27 cellular contexts compared by ENCODE assay signal in genomic region chr5:1745806-1746370, GRCh38. TPM values are rescaled to one million over a fixed set of nuclear protein-coding genes. Genes with fewer than 3 reads are reported as not detected.
A peak's percentile ranks its signal among the peaks of the same experiment; 100 is the strongest.
DNase-seq lines count a peak whose midpoint lies in the region; ATAC-seq, FAIRE-seq and TF ChIP-seq lines count a peak whose summit lies in the region.
"Had no signal": no experiment of that assay in that cellular context is flagged by ENCODE, and none has a peak within 500 bp of the region (broad histone marks: within the 10 kb centered on the region; RNA-seq: fewer than 3 reads in every experiment).

No MANE protein-coding gene starts in this region.

- H3K36me3 ChIP-seq in WERI-Rb-1 = no peaks in the 10 kb centered on the region
- H3K36me3 ChIP-seq: colonic mucosa, prostate gland, tibial nerve had no signal

- no peaks in the 10 kb centered on the region for H3K4me1 Mint-ChIP-seq in activated naive CD8-positive, alpha-beta T cell treated with anti-CD3 and anti-CD28 coated beads, Interleukin-2, amount 10 ng/mL, durations not matched to agents 7 days and 5 days
- no peaks in the 10 kb centered on the region for H3K4me1 Mint-ChIP-seq in activated naive CD8-positive, alpha-beta T cell treated with anti-CD3 and anti-CD28 coated beads, Interleukin-2, amount 50 U/mL, for 24 hours
- H3K4me1 Mint-ChIP-seq in natural killer cell (no peaks in the 10 kb centered on the region), type B pancreatic cell (ENCODE audit: unreplicated experiment) (no peaks in the 10 kb centered on the region)

- no peak overlapping the region for H3K4me3 ChIP-seq in WERI-Rb-1 (ENCODE audit: low read depth, low read length)
- H3K4me3 ChIP-seq: colonic mucosa, prostate gland, tibial nerve had no signal

- no peak for ATAC-seq in activated naive CD8-positive, alpha-beta T cell treated with anti-CD3 and anti-CD28 coated beads, Interleukin-2, amount 10 ng/mL, durations not matched to agents 7 days and 5 days (ENCODE audit: low read depth)
- no peak for ATAC-seq in activated naive CD8-positive, alpha-beta T cell treated with anti-CD3 and anti-CD28 coated beads, Interleukin-2, amount 50 U/mL, for 24 hours
- ATAC-seq in natural killer cell = no peak
- ATAC-seq: effector memory CD8-positive, alpha-beta T cell; left cardiac atrium; stimulated activated naive CD8-positive, alpha-beta T cell treated with anti-CD3 and anti-CD28 coated beads, Interleukin-15, Interleukin-2, amounts not matched to agents 100 U/mL and 50 U/mL, for 24 hours had no signal

- peak; percentile 9 for DNase-seq in activated naive CD8-positive, alpha-beta T cell treated with anti-CD3 and anti-CD28 coated beads, Interleukin-2, amount 10 ng/mL, durations not matched to agents 7 days and 5 days
- no peak for DNase-seq in activated naive CD8-positive, alpha-beta T cell treated with anti-CD3 and anti-CD28 coated beads, Interleukin-2, amount 50 U/mL, for 24 hours
- DNase-seq in WERI-Rb-1 (peak; percentile 6), natural killer cell (peak; percentile 9), type B pancreatic cell (ENCODE audit: extremely low spot score, unreplicated experiment) (peak; percentile 61), frontal cortex (ENCODE audit: low spot score in 2 of 2) (no peak), HuH-7.5 (ENCODE audit: low spot score) (no peak), NCI-H774 (lab: John Stamatoyannopoulos, UW) (no peak)
- DNase-seq: ACHN; activated CD4-positive, CD25-positive, alpha-beta regulatory T cell treated with anti-CD3 and anti-CD28 coated beads, Interleukin-2, amount 50 U/mL, for 72 hours; activated naive CD4-positive, alpha-beta T cell treated with anti-CD3 and anti-CD28 coated beads for 36 hours; colonic mucosa; COR-L47; effector memory CD8-positive, alpha-beta T cell; erythroblast; HCEC 1CT; KG1; left cardiac atrium; mesenchymal stem cell; MM.1S; NCI-H2029 treated with DMSO at 0.1 percent for 48 hours; stimulated activated naive CD8-positive, alpha-beta T cell treated with anti-CD3 and anti-CD28 coated beads, Interleukin-15, Interleukin-2, amounts not matched to agents 100 U/mL and 50 U/mL, for 24 hours; T-helper 1 cell had no signal

- POLR2A ChIA-PET in activated naive CD8-positive, alpha-beta T cell treated with anti-CD3 and anti-CD28 coated beads, Interleukin-2, amount 10 ng/mL, durations not matched to agents 7 days and 5 days (lab: Charles Lee) = no interaction called here

- no peaks in the 10 kb centered on the region for H3K36me3 Mint-ChIP-seq in activated naive CD8-positive, alpha-beta T cell treated with anti-CD3 and anti-CD28 coated beads, Interleukin-2, amount 10 ng/mL, durations not matched to agents 7 days and 5 days
- peaks cover under 1% of the 10 kb centered on the region for H3K36me3 Mint-ChIP-seq in activated naive CD8-positive, alpha-beta T cell treated with anti-CD3 and anti-CD28 coated beads, Interleukin-2, amount 50 U/mL, for 24 hours (ENCODE audit: low read depth)
- H3K36me3 Mint-ChIP-seq in natural killer cell (no peaks in the 10 kb centered on the region), type B pancreatic cell (peaks cover 4% of the 10 kb centered on the region)

- no peak overlapping the region for H3K27ac ChIP-seq in WERI-Rb-1
- H3K27ac ChIP-seq: colonic mucosa, prostate gland, tibial nerve had no signal

- no peak overlapping the region for H3K27ac Mint-ChIP-seq in activated naive CD8-positive, alpha-beta T cell treated with anti-CD3 and anti-CD28 coated beads, Interleukin-2, amount 10 ng/mL, durations not matched to agents 7 days and 5 days
- no peak overlapping the region for H3K27ac Mint-ChIP-seq in activated naive CD8-positive, alpha-beta T cell treated with anti-CD3 and anti-CD28 coated beads, Interleukin-2, amount 50 U/mL, for 24 hours
- H3K27ac Mint-ChIP-seq in natural killer cell (peak overlapping the region in 1 of 2 donors; percentile 33), type B pancreatic cell (no peak overlapping the region)
- H3K27ac Mint-ChIP-seq: activated naive CD4-positive, alpha-beta T cell treated with anti-CD3 and anti-CD28 coated beads for 36 hours; effector memory CD8-positive, alpha-beta T cell had no signal

- peaks cover 15% of the 10 kb centered on the region for H3K27me3 Mint-ChIP-seq in activated naive CD8-positive, alpha-beta T cell treated with anti-CD3 and anti-CD28 coated beads, Interleukin-2, amount 10 ng/mL, durations not matched to agents 7 days and 5 days
- H3K27me3 Mint-ChIP-seq in activated naive CD8-positive, alpha-beta T cell treated with anti-CD3 and anti-CD28 coated beads, Interleukin-2, amount 50 U/mL, for 24 hours = peaks cover 7% of the 10 kb centered on the region
- H3K27me3 Mint-ChIP-seq in natural killer cell (ENCODE audit: low read depth in 2 of 2) (peaks cover 9 to 13% of the 10 kb centered on the region in 2 donors), type B pancreatic cell (peaks cover 5% of the 10 kb centered on the region)

- H3K27me3 ChIP-seq in WERI-Rb-1 (ENCODE audit: insufficient read depth, low read depth, severe bottlenecking) = peaks cover 96% of the 10 kb centered on the region
- H3K27me3 ChIP-seq: colonic mucosa, tibial nerve had no signal

- no peak for FAIRE-seq in frontal cortex (lab: Jason Lieb, UNC)
- FAIRE-seq: bronchial epithelial cell, G401.6 had no signal

- no peaks in the 10 kb centered on the region for H3K9me3 Mint-ChIP-seq in activated naive CD8-positive, alpha-beta T cell treated with anti-CD3 and anti-CD28 coated beads, Interleukin-2, amount 10 ng/mL, durations not matched to agents 7 days and 5 days
- H3K9me3 Mint-ChIP-seq in activated naive CD8-positive, alpha-beta T cell treated with anti-CD3 and anti-CD28 coated beads, Interleukin-2, amount 50 U/mL, for 24 hours = peaks cover 7% of the 10 kb centered on the region
- H3K9me3 Mint-ChIP-seq in natural killer cell = no peaks in the 10 kb centered on the region
- H3K9me3 Mint-ChIP-seq in type B pancreatic cell = peaks cover 6% of the 10 kb centered on the region
- H3K9me3 Mint-ChIP-seq: effector memory CD8-positive, alpha-beta T cell had no signal

- intact Hi-C loops in natural killer cell (cut with micrococcal nuclease) = no loop called here

- H3K9me3 ChIP-seq in WERI-Rb-1 (ENCODE audit: severe bottlenecking) = peaks cover 12% of the 10 kb centered on the region
- H3K9me3 ChIP-seq: colonic mucosa, prostate gland had no signal

- no peak for TF ChIP-seq CTCF in WERI-Rb-1 (IDR thresholded peaks at IDR 0.05; ENCODE audit: low read depth, low read length)
- TF ChIP-seq CTCF in natural killer cell (IDR thresholded peaks at IDR 0.05) = no peak
- TF ChIP-seq CTCF in type B pancreatic cell (conservative IDR thresholded peaks at IDR 0.05) = no peak

- no peak overlapping the region for H3K4me3 Mint-ChIP-seq in activated naive CD8-positive, alpha-beta T cell treated with anti-CD3 and anti-CD28 coated beads, Interleukin-2, amount 10 ng/mL, durations not matched to agents 7 days and 5 days
- no peak overlapping the region for H3K4me3 Mint-ChIP-seq in activated naive CD8-positive, alpha-beta T cell treated with anti-CD3 and anti-CD28 coated beads, Interleukin-2, amount 50 U/mL, for 24 hours
- H3K4me3 Mint-ChIP-seq in natural killer cell (no peak overlapping the region), type B pancreatic cell (no peak overlapping the region)
- H3K4me3 Mint-ChIP-seq: activated naive CD4-positive, alpha-beta T cell treated with anti-CD3 and anti-CD28 coated beads for 36 hours; effector memory CD8-positive, alpha-beta T cell had no signal

RNA-seq across cellular contexts. Expression of gene MRPL36, which starts 53.7 kb away (rescaled TPM):
- 10 to 100 TPM; 47.1 to 51.2 TPM for total RNA-seq in activated naive CD8-positive, alpha-beta T cell treated with anti-CD3 and anti-CD28 coated beads, Interleukin-2, amount 10 ng/mL, durations not matched to agents 7 days and 5 days
- 10 to 100 TPM; 14.1 to 21.2 (median 17.1) TPM for total RNA-seq in natural killer cell
- total RNA-seq in type B pancreatic cell (ENCODE audit: low replicate concordance) = 53.5 and 62.1 TPM in 2 replicates
- 20.0 TPM for total RNA-seq in frontal cortex

RNA-seq across cellular contexts. Expression of gene NDUFS6, which starts 55.3 kb away (rescaled TPM):
- total RNA-seq in activated naive CD8-positive, alpha-beta T cell treated with anti-CD3 and anti-CD28 coated beads, Interleukin-2, amount 10 ng/mL, durations not matched to agents 7 days and 5 days = 10 to 100 TPM; 24.7 to 27.7 TPM
- 10 to 100 TPM; 19.2 to 25.9 (median 22.5) TPM for total RNA-seq in natural killer cell
- total RNA-seq in type B pancreatic cell (ENCODE audit: low replicate concordance) = 33.8 and 37.7 TPM in 2 replicates
- total RNA-seq in frontal cortex = 13.5 TPM

Comparison
In these comparisons a context has a peak if more than half of its experiments do, and no peak if none do; other contexts are left out.
1. DNase-seq: peak in activated naive CD8-positive, alpha-beta T cell treated with anti-CD3 and anti-CD28 coated beads, Interleukin-2, amount 10 ng/mL, durations not matched to agents 7 days and 5 days (single experiment), WERI-Rb-1 (single experiment), natural killer cell (single experiment) and type B pancreatic cell (single experiment); none in activated naive CD8-positive, alpha-beta T cell treated with anti-CD3 and anti-CD28 coated beads, Interleukin-2, amount 50 U/mL, for 24 hours (single experiment), frontal cortex (0 of 2), HuH-7.5 (single experiment) and NCI-H774 (single experiment).